27 cellular contexts compared by ENCODE assay signal in genomic region chr14:41872906-41873305, GRCh38.
DNase-seq lines count a peak whose midpoint lies in the region; ATAC-seq and TF ChIP-seq lines count a peak whose summit lies in the region.
"Had no signal": no experiment of that assay in that cellular context is flagged by ENCODE, and none has a peak within 500 bp of the region (broad histone marks: within the 10 kb centered on the region; RNA-seq: fewer than 3 reads in every experiment).

No MANE protein-coding gene starts in this region.

- peaks cover 0 to 8% (median 2%) of the 10 kb centered on the region in 5 experiments for H3K9me3 Mint-ChIP-seq in brain
- no peaks in the 10 kb centered on the region for H3K9me3 Mint-ChIP-seq in activated naive CD4-positive, alpha-beta T cell treated with anti-CD3 and anti-CD28 coated beads, Interleukin-2, amount 10 ng/mL, durations not matched to agents 7 days and 5 days

- no peak for TF ChIP-seq CTCF in brain (conservative IDR thresholded peaks at IDR 0.05)

- H3K36me3 Mint-ChIP-seq in brain = peaks cover 3% of the 10 kb centered on the region
- H3K36me3 Mint-ChIP-seq in activated naive CD4-positive, alpha-beta T cell treated with anti-CD3 and anti-CD28 coated beads, Interleukin-2, amount 10 ng/mL, durations not matched to agents 7 days and 5 days = no peaks in the 10 kb centered on the region

- H3K27ac Mint-ChIP-seq in brain = peak overlapping the region in 4 of 5 experiments; percentile 12 to 93 (median 58)
- no peak overlapping the region for H3K27ac Mint-ChIP-seq in activated naive CD4-positive, alpha-beta T cell treated with anti-CD3 and anti-CD28 coated beads, Interleukin-2, amount 10 ng/mL, durations not matched to agents 7 days and 5 days
- H3K27ac Mint-ChIP-seq: activated CD8-positive, alpha-beta T cell treated with anti-CD3 and anti-CD28 coated beads, Interleukin-2, amount 10 ng/mL, durations not matched to agents 7 days and 5 days; B cell; CD8-positive, alpha-beta memory T cell had no signal

- CTCF ChIA-PET in activated naive CD4-positive, alpha-beta T cell treated with anti-CD3 and anti-CD28 coated beads, Interleukin-2, amount 10 ng/mL, durations not matched to agents 7 days and 5 days (lab: Charles Lee) = no interaction called here

- no peak for ATAC-seq in HG03457 (IDR thresholded peaks at IDR 0.05; ENCODE audit: unreplicated experiment)
- ATAC-seq: activated CD8-positive, alpha-beta T cell treated with anti-CD3 and anti-CD28 coated beads, Interleukin-2, amount 10 ng/mL, durations not matched to agents 7 days and 5 days; body of pancreas; heart left ventricle; HepG2; upper lobe of right lung had no signal

- DNase-seq in NCI-H1436 (lab: John Stamatoyannopoulos, UW) (peak; percentile 10), NCI-H1436 treated with DMSO at 0.1 percent for 48 hours (lab: John Stamatoyannopoulos, UW) (no peak), fibroblast of the conjunctiva (ENCODE audit: low read depth) (peak; percentile 33), skeletal muscle cell (ENCODE audit: low read depth) (no peak), KG1 (lab: John Stamatoyannopoulos, UW) (no peak)
- DNase-seq in activated naive CD4-positive, alpha-beta T cell treated with anti-CD3 and anti-CD28 coated beads, Interleukin-2, amount 10 ng/mL, durations not matched to agents 7 days and 5 days = no peak
- DNase-seq: 8988T; activated CD4-positive, alpha-beta T cell treated with anti-CD3 and anti-CD28 coated beads for 1 hour; activated CD8-positive, alpha-beta T cell treated with anti-CD3 and anti-CD28 coated beads, Interleukin-2, amount 10 ng/mL, durations not matched to agents 7 days and 5 days; activated effector memory CD4-positive, alpha-beta T cell treated with Interleukin-2 at 50 U/mL for 16 hours; activated T-cell treated with anti-CD3 and anti-CD28 coated beads for 4 hours; body of pancreas; CD8-positive, alpha-beta memory T cell; DMS79 treated with DMSO at 0.1 percent for 48 hours; effector memory CD4-positive, alpha-beta T cell; heart left ventricle; mammary epithelial cell; NCI-H2081 treated with DMSO at 0.1 percent for 48 hours; NCI-H510A treated with DMSO at 0.1 percent for 48 hours; nucleus accumbens; upper lobe of right lung had no signal

- H3K4me3 Mint-ChIP-seq in brain = peak overlapping the region in 4 of 5 experiments; percentile 9 to 56 (median 44)
- no peak overlapping the region for H3K4me3 Mint-ChIP-seq in activated naive CD4-positive, alpha-beta T cell treated with anti-CD3 and anti-CD28 coated beads, Interleukin-2, amount 10 ng/mL, durations not matched to agents 7 days and 5 days
- H3K4me3 Mint-ChIP-seq: activated CD8-positive, alpha-beta T cell treated with anti-CD3 and anti-CD28 coated beads, Interleukin-2, amount 10 ng/mL, durations not matched to agents 7 days and 5 days; B cell; CD8-positive, alpha-beta memory T cell had no signal

- peaks cover 40% of the 10 kb centered on the region for H3K4me1 Mint-ChIP-seq in brain
- H3K4me1 Mint-ChIP-seq in activated naive CD4-positive, alpha-beta T cell treated with anti-CD3 and anti-CD28 coated beads, Interleukin-2, amount 10 ng/mL, durations not matched to agents 7 days and 5 days = no peaks in the 10 kb centered on the region
- H3K4me1 Mint-ChIP-seq: B cell; CD8-positive, alpha-beta memory T cell had no signal

- no peaks in the 10 kb centered on the region for H3K27me3 Mint-ChIP-seq in brain
- no peaks in the 10 kb centered on the region for H3K27me3 Mint-ChIP-seq in activated naive CD4-positive, alpha-beta T cell treated with anti-CD3 and anti-CD28 coated beads, Interleukin-2, amount 10 ng/mL, durations not matched to agents 7 days and 5 days
- H3K27me3 Mint-ChIP-seq: B cell; CD8-positive, alpha-beta memory T cell had no signal

- H3K4me3 ChIP-seq in skeletal muscle cell (ENCODE audit: low read depth, low read length) = peak overlapping the region; percentile 2
- H3K4me3 ChIP-seq: body of pancreas, esophagus muscularis mucosa, HAP-1, heart left ventricle, upper lobe of right lung had no signal

Comparison
In these comparisons a context has a peak if more than half of its experiments do, and no peak if none do; other contexts are left out.
1. DNase-seq: peak in NCI-H1436 (single experiment) and fibroblast of the conjunctiva (single experiment); none in NCI-H1436 treated with DMSO at 0.1 percent for 48 hours (single experiment), skeletal muscle cell (single experiment), KG1 (single experiment) and activated naive CD4-positive, alpha-beta T cell treated with anti-CD3 and anti-CD28 coated beads, Interleukin-2, amount 10 ng/mL, durations not matched to agents 7 days and 5 days (single experiment).